9 cellular contexts compared by ENCODE assay signal in the genomic region with DNA sequence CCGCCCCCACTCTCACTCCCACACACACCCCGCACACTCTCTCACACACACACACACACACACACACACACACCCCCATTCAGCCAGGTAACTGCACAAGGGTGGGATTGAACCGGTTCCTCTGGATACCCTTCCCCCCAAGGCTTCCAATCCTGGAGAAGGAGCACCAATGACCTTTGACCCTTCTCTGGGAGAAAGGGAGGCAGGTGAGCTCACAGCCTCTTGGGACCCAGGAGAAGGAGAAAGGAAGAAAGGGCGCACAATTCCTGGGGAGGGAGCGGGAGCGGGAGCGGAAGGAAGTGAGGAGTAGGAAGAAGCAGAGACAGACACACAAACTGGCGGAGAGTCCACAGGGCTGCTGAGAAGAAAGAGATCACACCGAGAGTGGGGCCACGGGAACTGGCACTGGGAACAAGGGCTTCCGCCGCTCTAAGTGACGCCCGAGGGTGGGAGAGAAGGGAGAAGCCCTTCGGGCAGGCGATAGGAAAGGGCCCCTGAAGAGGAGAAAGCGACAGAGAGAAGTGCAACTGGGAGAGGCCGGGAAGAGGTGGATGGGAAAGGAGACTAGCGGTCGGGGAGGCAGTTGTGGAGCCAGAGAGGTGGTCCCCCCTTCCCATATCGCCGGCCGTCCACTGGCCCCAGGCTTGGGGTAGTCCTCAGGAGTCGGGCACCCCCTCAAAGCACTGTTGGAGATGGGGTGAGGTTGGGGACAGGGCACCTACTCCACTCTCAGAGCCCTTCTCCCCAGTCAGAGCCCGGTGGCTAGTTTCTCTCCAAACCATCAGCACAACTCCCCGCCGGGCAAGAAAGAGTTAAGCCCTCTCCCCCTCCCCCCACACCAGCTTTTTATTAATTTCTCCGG. TPM values are rescaled to one million over a fixed set of nuclear protein-coding genes. Genes with fewer than 3 reads are reported as not detected.
DNase-seq lines count a peak whose midpoint lies in the region; ATAC-seq and TF ChIP-seq lines count a peak whose summit lies in the region.
"Had no signal": no experiment of that assay in that cellular context is flagged by ENCODE, and none has a peak within 500 bp of the region (broad histone marks: within the 10 kb centered on the region; RNA-seq: fewer than 3 reads in every experiment).

No MANE protein-coding gene starts in this region.

- peak overlapping the region; percentile 83 for H2BK120ac ChIP-seq in trophoblast cell (ENCODE audit: insufficient read depth, low read length, poor library complexity)

- H2BK5ac ChIP-seq in trophoblast cell (ENCODE audit: low read depth, low read length, poor library complexity): peak overlapping the region; percentile 15

- BruUV-seq in Caco-2 (replicated peaks; lab: Mats Ljungman, UMichigan): no TSS peak

- H2AFZ ChIP-seq in trophoblast cell (ENCODE audit: insufficient read depth, low read length, poor library complexity): peak overlapping the region; percentile 2

- no peaks in the 10 kb centered on the region for H3K27me3 ChIP-seq in Caco-2 (replicated peaks; ENCODE audit: control insufficient read depth, insufficient read depth, low read length)
- no peaks in the 10 kb centered on the region for H3K27me3 ChIP-seq in trophoblast cell (ENCODE audit: insufficient read depth, low read length)

- intact Hi-C loops in Caco-2 (cut with micrococcal nuclease; ENCODE audit: unreplicated experiment): no loop called here

- H4K91ac ChIP-seq in trophoblast cell (ENCODE audit: low read depth, low read length): peak overlapping the region; percentile 72

- H3K9me3 Mint-ChIP-seq in Caco-2 (ENCODE audit: unreplicated experiment): no peaks in the 10 kb centered on the region

- H3K23ac ChIP-seq in trophoblast cell (ENCODE audit: low read length): no peak overlapping the region

- CTCF ChIA-PET in Caco-2 (lab: Charles Lee): interaction anchor here (0.6 to 1.4 kb wide), 5 partner anchors 23 to 290 kb away, joined by 3 to 4 read pairs (median 3); no protein-coding TSS in a partner anchor

- H3K4me1 ChIP-seq in Caco-2 (peaks cover 32% of the 10 kb centered on the region), trophoblast cell (ENCODE audit: control insufficient read depth in 1 of 2, insufficient read depth in 2 of 2, low read length in 2 of 2) (peaks cover 37% of the 10 kb centered on the region in 2 experiments)

- peak overlapping the region; percentile 43 for H3K14ac ChIP-seq in trophoblast cell (ENCODE audit: low read length)

- H3K4me2 ChIP-seq in trophoblast cell (ENCODE audit: low read length): peak overlapping the region; percentile 64

- H3K36me3 ChIP-seq in Caco-2 (ENCODE audit: control insufficient read depth, insufficient read depth, low read length): no peaks in the 10 kb centered on the region
- H3K36me3 ChIP-seq in trophoblast cell (ENCODE audit: control insufficient read depth in 1 of 2, insufficient read depth in 2 of 2, low read length in 2 of 2): no peaks in the 10 kb centered on the region

- H3K27ac Mint-ChIP-seq in Caco-2 (ENCODE audit: unreplicated experiment) (peak overlapping the region; percentile 13), T-helper 17 cell (peak overlapping the region; percentile 88)

- peaks cover 27% of the 10 kb centered on the region for H3K36me3 Mint-ChIP-seq in Caco-2 (ENCODE audit: insufficient read depth, unreplicated experiment)
- H3K36me3 Mint-ChIP-seq in T-helper 17 cell (ENCODE audit: low read depth): no peaks in the 10 kb centered on the region

- no peak for ATAC-seq in T-helper 17 cell

- H3K27me3 Mint-ChIP-seq in Caco-2 (ENCODE audit: insufficient read depth, unreplicated experiment): no peaks in the 10 kb centered on the region
- H3K27me3 Mint-ChIP-seq in T-helper 17 cell: peaks cover 4% of the 10 kb centered on the region

- no peak for TF ChIP-seq CTCF in Caco-2 (IDR thresholded peaks at IDR 0.05; ENCODE audit: insufficient read depth in 1 of 2, low read depth in 1 of 2, low read length in 1 of 2, severe bottlenecking in 1 of 2, unreplicated experiment in 1 of 2)
- TF ChIP-seq CTCF in foreskin fibroblast (IDR thresholded peaks at IDR 0.05; ENCODE audit: low read depth, low read length): no peak

- POLR2A ChIA-PET in Caco-2 (lab: Charles Lee): interaction anchor here (0.7 kb wide), 1 partner anchor 158 kb away, joined by 3 read pairs; no protein-coding TSS in a partner anchor

- DNase-seq in Caco-2 (peak; percentile 56 to 76), T-helper 17 cell (no peak), foreskin fibroblast (peak in 1 of 2 donors; percentile 55), trophoblast cell (no peak), AML-193 (lab: John Stamatoyannopoulos, UW) (no peak), AG08395 (ENCODE audit: low spot score) (no peak), NK-92 (lab: John Stamatoyannopoulos, UW; ENCODE audit: unreplicated experiment) (no peak)
- DNase-seq in effector CD8-positive, alpha-beta T cell (lab: John Stamatoyannopoulos, UW): no peak

- peak overlapping the region; percentile 76 for H2BK12ac ChIP-seq in trophoblast cell (ENCODE audit: low read length)

- H3K18ac ChIP-seq in trophoblast cell (ENCODE audit: low read length): peak overlapping the region; percentile 80

- peak overlapping the region; percentile 52 for H4K8ac ChIP-seq in trophoblast cell (ENCODE audit: low read depth, low read length)

- peaks cover 2% of the 10 kb centered on the region for H3K79me2 ChIP-seq in trophoblast cell (ENCODE audit: control insufficient read depth, insufficient read depth, low read length, poor library complexity)

- peak overlapping the region; percentile 60 for H3K27ac ChIP-seq in trophoblast cell (ENCODE audit: low read depth, low read length)
- H3K27ac ChIP-seq: KMS-11 had no signal

- H3K9me3 ChIP-seq in Caco-2 (no peaks in the 10 kb centered on the region), T-helper 17 cell (ENCODE audit: control insufficient read depth, low read length, poor library complexity, severe bottlenecking) (no peaks in the 10 kb centered on the region), trophoblast cell (ENCODE audit: insufficient read depth, low read depth, low read length) (peaks cover 3% of the 10 kb centered on the region)

- WGBS in trophoblast cell (ENCODE audit: extremely low coverage, insufficient coverage, insufficient read length): no CpG with 5 or more reads among the region's 28 CpGs

- H3K9ac ChIP-seq in trophoblast cell (ENCODE audit: low read length): peak overlapping the region; percentile 17
- H3K9ac ChIP-seq: KMS-11 had no signal

- H3K4me3 ChIP-seq in Caco-2 (ENCODE audit: low read depth, low read length) (peak overlapping the region; percentile 50), foreskin fibroblast (ENCODE audit: low read depth in 1 of 2, low read length in 2 of 2) (peak overlapping the region; percentile 54 to 64), trophoblast cell (ENCODE audit: low read depth, low read length) (peak overlapping the region; percentile 58)

- H4K12ac ChIP-seq in trophoblast cell (ENCODE audit: low read depth, low read length): peak overlapping the region; percentile 2

- peak overlapping the region; percentile 17 for H2AK5ac ChIP-seq in trophoblast cell (ENCODE audit: low read length)

- peaks cover 22% of the 10 kb centered on the region for H3K4me1 Mint-ChIP-seq in Caco-2 (ENCODE audit: low read depth, unreplicated experiment)
- peaks cover 28% of the 10 kb centered on the region for H3K4me1 Mint-ChIP-seq in T-helper 17 cell

- H3K79me1 ChIP-seq in trophoblast cell (ENCODE audit: low read length): peaks cover 15% of the 10 kb centered on the region

- H3K4ac ChIP-seq in trophoblast cell (ENCODE audit: low read depth, low read length): peak overlapping the region; percentile 3

- H3K4me3 Mint-ChIP-seq in Caco-2 (ENCODE audit: unreplicated experiment) (peak overlapping the region; percentile 79), T-helper 17 cell (peak overlapping the region; percentile 88)

RNA-seq across cellular contexts. Expression of a gene that starts 1.3 kb away (rescaled TPM):
- total RNA-seq in Caco-2 (2022): 2.2 and 3.4 TPM in 2 replicates
- total RNA-seq in T-helper 17 cell: 1 to 10 TPM; 1.7 to 5.8 TPM
- 6.9 and 7.4 TPM in 2 replicates for polyA plus RNA-seq in trophoblast cell (2013)

RNA-seq across cellular contexts. Expression of a gene that starts 21.8 kb away (rescaled TPM):
- total RNA-seq in Caco-2 (2022) (74.8 and 76.2 TPM in 2 replicates), T-helper 17 cell (100 to 1,000 TPM in 1 of 2 donors, 10 to 100 TPM in 1; 82.9 to 111 TPM)
- polyA plus RNA-seq in trophoblast cell (2013): 23.2 and 23.4 TPM in 2 replicates

RNA-seq across cellular contexts. Expression of a gene that starts 33.5 kb away (rescaled TPM):
- total RNA-seq in Caco-2 (2022) (10.5 and 15.2 TPM in 2 replicates), T-helper 17 cell (10 to 100 TPM; 19.9 to 20.9 TPM)
- polyA plus RNA-seq in trophoblast cell (2013): 16.1 and 16.2 TPM in 2 replicates

RNA-seq across cellular contexts. Expression of a gene that starts 37.1 kb away (rescaled TPM):
- total RNA-seq in Caco-2 (2022) (not detected in 2 replicates), T-helper 17 cell (not detected)
- polyA plus RNA-seq in trophoblast cell (2013): not detected in 2 replicates

Comparison
In these comparisons a context has a peak if more than half of its experiments do, and no peak if none do; other contexts are left out.
1. DNase-seq: peak in Caco-2 (2 of 2); none in T-helper 17 cell (0 of 3), trophoblast cell (0 of 2), AML-193 (0 of 2), AG08395 (single experiment), effector CD8-positive, alpha-beta T cell (single experiment) and NK-92 (single experiment).
2. Peak in every context shown above with its lines, with median percentiles within 50 percentile points of each other: H3K4me3 ChIP-seq.